ENCODE assay signal across 16 cellular contexts in the genomic region with DNA sequence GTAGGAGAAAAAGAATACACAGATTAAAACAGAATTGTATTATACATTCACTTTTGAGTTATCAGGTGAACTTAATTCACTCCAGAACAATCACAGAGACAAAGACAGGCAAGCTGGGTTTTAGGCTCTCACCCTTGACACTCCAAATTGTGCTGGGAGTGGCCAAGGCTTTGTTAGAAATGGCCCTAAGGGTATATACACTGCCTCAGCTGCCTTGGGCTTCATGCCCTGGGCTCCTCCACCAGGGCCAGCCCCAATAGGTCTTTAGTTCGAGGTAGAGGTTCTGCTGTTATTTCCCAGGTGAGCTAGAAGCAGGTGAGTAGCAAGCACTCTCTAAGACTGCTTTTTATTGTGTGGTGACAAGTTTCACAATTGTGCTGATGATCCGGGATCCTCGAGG.
"Had no signal": no experiment of that assay in that cellular context is flagged by ENCODE, and none has a peak within 500 bp of the region (broad histone marks: within the 10 kb centered on the region; RNA-seq: fewer than 3 reads in every experiment).

No MANE protein-coding gene starts in this region.

- H3K9me3 Mint-ChIP-seq: activated naive CD8-positive, alpha-beta T cell treated with anti-CD3 and anti-CD28 coated beads, Interleukin-2, amount 10 ng/mL, durations not matched to agents 7 days and 5 days; activated T-helper 2 cell treated with anti-CD3 and anti-CD28 coated beads, Interferon-gamma antibody, Interleukin-2, Interleukin-4, amounts not matched to agents 10 μg/mL and 5 μg/mL and 100 μg/mL, durations not matched to agents 14 hours and 24 hours and 36 hours; central memory CD8-positive, alpha-beta T cell; natural killer cell had no signal

- H3K4me3 ChIP-seq: body of pancreas, coronary artery, left ventricle myocardium inferior, thyroid gland had no signal

- H3K4me1 ChIP-seq: body of pancreas, thyroid gland had no signal

- H3K27me3 Mint-ChIP-seq: activated naive CD8-positive, alpha-beta T cell treated with anti-CD3 and anti-CD28 coated beads, Interleukin-2, amount 10 ng/mL, durations not matched to agents 7 days and 5 days; central memory CD8-positive, alpha-beta T cell had no signal

- H3K9me3 ChIP-seq: body of pancreas, left ventricle myocardium inferior, thyroid gland had no signal

- H3K27ac Mint-ChIP-seq: activated naive CD8-positive, alpha-beta T cell treated with anti-CD3 and anti-CD28 coated beads, Interleukin-2, amount 10 ng/mL, durations not matched to agents 7 days and 5 days; activated T-helper 2 cell treated with anti-CD3 and anti-CD28 coated beads, Interferon-gamma antibody, Interleukin-2, Interleukin-4, amounts not matched to agents 10 μg/mL and 5 μg/mL and 100 μg/mL, durations not matched to agents 14 hours and 24 hours and 36 hours; natural killer cell had no signal

- H3K27me3 ChIP-seq: body of pancreas, thyroid gland had no signal

- DNase-seq: activated CD4-positive, alpha-beta T cell treated with anti-CD3 and anti-CD28 coated beads, Interleukin-2, amount 50 U/mL, for 48 hours; activated naive CD4-positive, alpha-beta T cell treated with Interleukin-2 at 50 U/mL for 16 hours; activated naive CD8-positive, alpha-beta T cell treated with anti-CD3 and anti-CD28 coated beads, Interleukin-2, amount 10 ng/mL, durations not matched to agents 7 days and 5 days; amygdala; body of pancreas; left ventricle myocardium inferior; natural killer cell; nucleus accumbens; posterior cingulate gyrus; retina; stimulated activated CD4-positive, alpha-beta T cell treated with anti-CD3 and anti-CD28 coated beads, Interleukin-2, amount 100 ng/mL, for 24 hours; stimulated activated naive CD4-positive, alpha-beta T cell treated with Interleukin-2 at 50 U/mL for 16 hours; thyroid gland had no signal

- H3K4me1 Mint-ChIP-seq: activated naive CD8-positive, alpha-beta T cell treated with anti-CD3 and anti-CD28 coated beads, Interleukin-2, amount 10 ng/mL, durations not matched to agents 7 days and 5 days; central memory CD8-positive, alpha-beta T cell; natural killer cell had no signal

- H3K27ac ChIP-seq: coronary artery, left ventricle myocardium inferior, thyroid gland had no signal

- H3K4me3 Mint-ChIP-seq: activated naive CD8-positive, alpha-beta T cell treated with anti-CD3 and anti-CD28 coated beads, Interleukin-2, amount 10 ng/mL, durations not matched to agents 7 days and 5 days; central memory CD8-positive, alpha-beta T cell; natural killer cell had no signal
